Comparison of ENCODE assay signal across 15 cellular contexts in the genomic region with DNA sequence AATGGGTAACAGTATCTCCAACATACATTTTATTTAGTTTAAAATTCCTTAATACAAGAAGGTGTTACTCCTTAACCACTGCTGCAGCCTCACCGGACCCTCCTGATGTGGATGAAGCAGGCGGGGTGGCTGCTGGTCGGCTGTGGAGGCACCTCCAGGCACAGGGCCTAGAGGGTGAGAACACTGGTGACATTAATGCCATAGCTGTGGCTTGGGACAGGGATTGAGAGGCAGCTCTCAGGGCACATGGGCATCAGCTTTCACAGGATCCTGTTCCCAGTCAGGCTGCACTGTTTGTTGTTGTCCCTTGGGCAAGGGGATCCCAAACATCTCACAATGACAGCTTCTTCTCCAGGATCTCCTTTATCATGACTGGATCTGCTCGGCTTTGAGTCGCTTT.
A peak's percentile ranks its signal among the peaks of the same experiment; 100 is the strongest.
DNase-seq lines count a peak whose midpoint lies in the region; ATAC-seq and TF ChIP-seq lines count a peak whose summit lies in the region.
"Had no signal": no experiment of that assay in that cellular context is flagged by ENCODE, and none has a peak within 500 bp of the region (broad histone marks: within the 10 kb centered on the region; RNA-seq: fewer than 3 reads in every experiment).

No MANE protein-coding gene starts in this region.

- POLR2A ChIA-PET in OCI-LY7 (lab: Charles Lee): no interaction called here

- no peaks in the 10 kb centered on the region for H3K9me3 Mint-ChIP-seq in nephron progenitor cell
- H3K9me3 Mint-ChIP-seq: CD4-positive, alpha-beta T cell; GM23338 had no signal

- BruUV-seq in OCI-LY7 (replicated peaks; lab: Mats Ljungman, UMichigan): no TSS peak

- peaks cover 93% of the 10 kb centered on the region for H3K4me1 Mint-ChIP-seq in nephron progenitor cell
- H3K4me1 Mint-ChIP-seq: B cell had no signal

- no peaks in the 10 kb centered on the region for H3K79me2 ChIP-seq in smooth muscle cell (ENCODE audit: low read depth)
- no peaks in the 10 kb centered on the region for H3K79me2 ChIP-seq in OCI-LY7 (ENCODE audit: insufficient read depth, low read depth, low read length)

- intact Hi-C loops in left ventricle myocardium inferior (cut with micrococcal nuclease): no loop called here
- intact Hi-C loops in Right ventricle myocardium superior (cut with DNase I): no loop called here
- intact Hi-C loops in OCI-LY7 (cut with micrococcal nuclease; ENCODE audit: unreplicated experiment): no loop called here

- no peak overlapping the region for H3K9ac ChIP-seq in smooth muscle cell (ENCODE audit: low read depth)

- peak overlapping the region; percentile 48 for H3K27ac ChIP-seq in left ventricle myocardium inferior (replicated peaks)
- H3K27ac ChIP-seq in smooth muscle cell (ENCODE audit: low read depth): peak overlapping the region; percentile 18
- H3K27ac ChIP-seq in suprapubic skin: no peak overlapping the region
- H3K27ac ChIP-seq in OCI-LY7 (ENCODE audit: low read depth, low read length, poor library complexity, severe bottlenecking): no peak overlapping the region

- TF ChIP-seq EP300 in suprapubic skin (IDR thresholded peaks at IDR 0.05): no peak

- DNase-seq in left ventricle myocardium inferior (no peak), Right ventricle myocardium superior (no peak), islet precursor cell (peak; percentile 54), nephron progenitor cell (no peak), smooth muscle cell (lab: John Stamatoyannopoulos, UW; ENCODE audit: unreplicated experiment) (no peak), NCI-H2107 treated with DMSO at 0.1 percent for 48 hours (lab: John Stamatoyannopoulos, UW; ENCODE audit: unreplicated experiment) (no peak), suprapubic skin (ENCODE audit: low spot score in 2 of 2) (no peak), OCI-LY7 (ENCODE audit: low spot score) (no peak)
- DNase-seq: C1 segment of cervical spinal cord; Calu3; CD4-positive, alpha-beta T cell; DMS 273 treated with DMSO at 0.1 percent for 48 hours; H7 had no signal

- H3K4me2 ChIP-seq in smooth muscle cell (peak overlapping the region; percentile 8), OCI-LY7 (ENCODE audit: low read length) (no peak overlapping the region)
- H3K4me2 ChIP-seq: GM23338 had no signal

- CTCF ChIA-PET in OCI-LY7 (lab: Charles Lee; ENCODE audit: unreplicated experiment): no interaction called here

- WGBS in smooth muscle cell (ENCODE audit: low lambda C conversion rate): 68% methylated on average over 5 of the region's 5 CpGs
- 80% methylated on average over 5 of the region's 5 CpGs for WGBS in suprapubic skin

- H3K27me3 Mint-ChIP-seq in nephron progenitor cell (ENCODE audit: low read depth, poor library complexity): no peaks in the 10 kb centered on the region
- H3K27me3 Mint-ChIP-seq: B cell; CD4-positive, alpha-beta T cell had no signal

- peak overlapping the region; percentile 39 for H3K27ac Mint-ChIP-seq in nephron progenitor cell
- H3K27ac Mint-ChIP-seq: B cell; CD4-positive, alpha-beta T cell had no signal

- H3K9me3 ChIP-seq in left ventricle myocardium inferior (replicated peaks): no peaks in the 10 kb centered on the region
- no peaks in the 10 kb centered on the region for H3K9me3 ChIP-seq in smooth muscle cell (replicated peaks; ENCODE audit: low read depth)
- no peaks in the 10 kb centered on the region for H3K9me3 ChIP-seq in suprapubic skin
- H3K9me3 ChIP-seq in OCI-LY7 (ENCODE audit: low read length): no peaks in the 10 kb centered on the region

- H3K9me2 ChIP-seq in OCI-LY7 (ENCODE audit: insufficient read depth, low read length): no peaks in the 10 kb centered on the region

- ATAC-seq in Right ventricle myocardium superior (ENCODE audit: poor library complexity): no peak
- ATAC-seq: GM23338 had no signal

- H3K4me1 ChIP-seq in left ventricle myocardium inferior (peaks cover 43% of the 10 kb centered on the region), smooth muscle cell (ENCODE audit: low read depth) (peaks cover 22% of the 10 kb centered on the region), suprapubic skin (peaks cover 70% of the 10 kb centered on the region), OCI-LY7 (ENCODE audit: insufficient read depth, low read length, poor library complexity, severe bottlenecking) (no peaks in the 10 kb centered on the region)

- no peak overlapping the region for H3K4me3 Mint-ChIP-seq in nephron progenitor cell
- H3K4me3 Mint-ChIP-seq: B cell; CD4-positive, alpha-beta T cell; GM23338 had no signal

- H3K27me3 ChIP-seq in left ventricle myocardium inferior (ENCODE audit: low read depth) (no peaks in the 10 kb centered on the region), smooth muscle cell (ENCODE audit: low read depth) (no peaks in the 10 kb centered on the region), suprapubic skin (no peaks in the 10 kb centered on the region)

- H2AFZ ChIP-seq in smooth muscle cell (ENCODE audit: low read depth): no peak overlapping the region
- no peak overlapping the region for H2AFZ ChIP-seq in OCI-LY7 (ENCODE audit: low read length)
- H2AFZ ChIP-seq: GM23338 had no signal

- TF ChIP-seq CTCF in left ventricle myocardium inferior (IDR thresholded peaks at IDR 0.05; ENCODE audit: borderline replicate concordance) (no peak), nephron progenitor cell (IDR thresholded peaks at IDR 0.05) (no peak), smooth muscle cell (IDR thresholded peaks at IDR 0.05; ENCODE audit: borderline replicate concordance, insufficient read depth, poor library complexity, severe bottlenecking) (no peak), suprapubic skin (IDR thresholded peaks at IDR 0.05) (no peak), OCI-LY7 (conservative IDR thresholded peaks at IDR 0.05; ENCODE audit: low read length) (no peak)

- no peaks in the 10 kb centered on the region for H3K36me3 Mint-ChIP-seq in nephron progenitor cell (ENCODE audit: low read depth)

- H3K36me3 ChIP-seq in left ventricle myocardium inferior (no peaks in the 10 kb centered on the region), smooth muscle cell (ENCODE audit: low read depth) (no peaks in the 10 kb centered on the region), suprapubic skin (no peaks in the 10 kb centered on the region), OCI-LY7 (ENCODE audit: insufficient read depth, low read length) (no peaks in the 10 kb centered on the region)

- no peak for TF ChIP-seq POLR2A in suprapubic skin (IDR thresholded peaks at IDR 0.05)

- H3K4me3 ChIP-seq in left ventricle myocardium inferior: no peak overlapping the region
- H3K4me3 ChIP-seq in smooth muscle cell: no peak overlapping the region
- no peak overlapping the region for H3K4me3 ChIP-seq in suprapubic skin
- H3K4me3 ChIP-seq in OCI-LY7 (ENCODE audit: low read depth, low read length, poor library complexity, severe bottlenecking): no peak overlapping the region
- H3K4me3 ChIP-seq: GM23338 had no signal

- H3F3A ChIP-seq in smooth muscle cell (ENCODE audit: low read depth): peaks cover 8% of the 10 kb centered on the region

- H4K20me1 ChIP-seq in smooth muscle cell (ENCODE audit: low read depth) (no peaks in the 10 kb centered on the region), OCI-LY7 (ENCODE audit: insufficient read depth, low read length) (no peaks in the 10 kb centered on the region)

Comparison
In these comparisons a context has a peak if more than half of its experiments do, and no peak if none do; other contexts are left out.
1. H3K27ac ChIP-seq: peak in left ventricle myocardium inferior (single experiment) and smooth muscle cell (single experiment); none in suprapubic skin (single experiment) and OCI-LY7 (single experiment).